In genomic region chrX:145826466-145826865, GRCh38 we compare ENCODE assay signal across 25 cellular contexts. TPM values are rescaled to one million over a fixed set of nuclear protein-coding genes. Genes with fewer than 3 reads are reported as not detected.
"Had no signal": no experiment of that assay in that cellular context is flagged by ENCODE, and none has a peak within 500 bp of the region (broad histone marks: within the 10 kb centered on the region; RNA-seq: fewer than 3 reads in every experiment).

No MANE protein-coding gene starts in this region.

- H3K4me3 ChIP-seq: coronary artery, left ventricle myocardium inferior, lower lobe of right lung, pancreas, prostate gland, spleen, thyroid gland, upper lobe of left lung, uterus had no signal

- ATAC-seq: esophagus mucosa; left cardiac atrium; lower lobe of right lung; pancreas; sciatic nerve; stimulated activated memory B cell treated with anti-CD40 and anti-IgM and Interleukin-4, amounts not matched to agents 10 μg/mL and 1 μg/mL and 100 μg/mL, for 72 hours; stimulated activated naive CD8-positive, alpha-beta T cell treated with anti-CD3 and anti-CD28 coated beads, Interleukin-15, amount 100 ng/mL, for 72 hours had no signal

- H3K27me3 ChIP-seq: thyroid gland, uterus had no signal

- H3K4me1 ChIP-seq: left ventricle myocardium inferior, lower lobe of right lung, pancreas, prostate gland, spleen, thyroid gland, upper lobe of left lung, uterus had no signal

- H3K27ac ChIP-seq: coronary artery, left ventricle myocardium inferior, lower lobe of right lung, pancreas, prostate gland, spleen, thyroid gland, upper lobe of left lung, uterus had no signal

- H3K9me3 ChIP-seq: left ventricle myocardium inferior, lower lobe of right lung, pancreas, prostate gland, spleen, thyroid gland, upper lobe of left lung, uterus had no signal

- H3K36me3 ChIP-seq: left ventricle myocardium inferior, lower lobe of right lung, pancreas, prostate gland, spleen, thyroid gland, upper lobe of left lung, uterus had no signal

- DNase-seq: cerebellar nuclear complex; effector CD8-positive, alpha-beta T cell; left cardiac atrium; left ventricle myocardium inferior; lower lobe of right lung; mesenchymal stem cell; naive B cell; occipital lobe; retina; spleen; stimulated activated CD4-positive, alpha-beta T cell treated with anti-CD3 and anti-CD28 coated beads, Interleukin-15, amount 100 ng/mL, for 24 hours; stimulated activated CD4-positive, alpha-beta T cell treated with anti-CD3 and anti-CD28 coated beads, Interleukin-1b, Interleukin-23, amount 100 ng/mL, for 48 hours; stimulated activated CD4-positive, alpha-beta T cell treated with anti-CD3 and anti-CD28 coated beads, Interleukin-4, amount 100 ng/mL, for 24 hours; stimulated activated naive CD8-positive, alpha-beta T cell treated with anti-CD3 and anti-CD28 coated beads, Interleukin-15, amount 100 ng/mL, for 72 hours; upper lobe of left lung; uterus had no signal

RNA-seq across cellular contexts. Expression of gene SLITRK2, which starts 8.8 kb away (rescaled TPM):
- total RNA-seq: dermis microvascular lymphatic vessel endothelial cell, esophagus mucosa, glomerular endothelial cell had no signal
